ENCODE assay signal across 15 cellular contexts in the genomic region with DNA sequence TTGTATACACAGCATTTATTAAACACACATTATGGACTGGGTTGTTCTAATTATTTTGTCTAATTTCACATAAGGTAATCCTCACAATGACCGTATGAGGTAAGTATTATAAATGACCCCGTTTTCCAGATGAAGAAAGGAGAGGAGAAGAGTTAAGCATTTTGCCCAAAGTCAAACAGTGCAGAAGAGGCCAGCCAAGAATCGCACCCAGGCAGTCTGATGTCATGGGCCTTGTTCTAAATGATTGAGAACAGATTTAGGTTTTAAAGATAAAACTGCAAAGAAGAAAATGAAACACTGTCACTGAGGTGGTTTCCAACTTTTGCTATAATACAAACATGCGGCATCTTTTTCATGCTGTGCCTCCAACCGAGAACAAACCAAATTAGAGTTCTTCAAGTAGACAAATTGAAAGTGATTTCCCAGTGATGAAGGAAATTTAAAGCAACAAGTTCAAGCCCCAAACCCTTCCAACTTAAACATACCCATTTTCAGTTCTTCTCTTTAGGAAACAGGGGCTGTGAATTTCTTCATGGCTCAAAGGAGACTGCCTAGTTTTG.
DNase-seq lines count a peak whose midpoint lies in the region; TF ChIP-seq lines count a peak whose summit lies in the region.
"Had no signal": no experiment of that assay in that cellular context is flagged by ENCODE, and none has a peak within 500 bp of the region (broad histone marks: within the 10 kb centered on the region; RNA-seq: fewer than 3 reads in every experiment).

No MANE protein-coding gene starts in this region.

- no peaks in the 10 kb centered on the region for H3K36me3 Mint-ChIP-seq in nephron (ENCODE audit: low read depth)
- H3K36me3 Mint-ChIP-seq in activated T-helper 1 cell treated with anti-CD3 and anti-CD28 coated beads, Interleukin-12 subunit alpha, Interleukin-12 subunit beta, Interleukin-2, Interleukin-4 antibody, amounts not matched to agents 30 ng/mL and 10 ng/mL and 1 ng/mL, durations not matched to agents 14 hours and 24 hours and 36 hours (ENCODE audit: low read depth), result no peaks in the 10 kb centered on the region

- DNase-seq in AG20443 (ENCODE audit: low spot score), result peak; percentile 20
- DNase-seq in ascending aorta (ENCODE audit: low spot score in 2 of 2), result no peak
- peak; percentile 18 for DNase-seq in fibroblast of peridontal ligament (ENCODE audit: extremely low read depth)
- DNase-seq in activated T-helper 1 cell treated with anti-CD3 and anti-CD28 coated beads, Interleukin-12 subunit alpha, Interleukin-12 subunit beta, Interleukin-2, Interleukin-4 antibody, amounts not matched to agents 30 ng/mL and 10 ng/mL and 1 ng/mL, durations not matched to agents 14 hours and 24 hours and 36 hours (ENCODE audit: low spot score), result no peak
- DNase-seq in ACHN, result no peak
- DNase-seq in NCI-H2196 (lab: John Stamatoyannopoulos, UW; ENCODE audit: unreplicated experiment), result no peak
- DNase-seq: C1 segment of cervical spinal cord, DND-41, NCI-H146, NCI-H2081, NCI-H510A treated with DMSO at 0.1 percent for 48 hours, Peyer's patch, SHP77 had no signal

- H3K9me3 Mint-ChIP-seq in nephron, result no peaks in the 10 kb centered on the region
- H3K9me3 Mint-ChIP-seq in activated T-helper 1 cell treated with anti-CD3 and anti-CD28 coated beads, Interleukin-12 subunit alpha, Interleukin-12 subunit beta, Interleukin-2, Interleukin-4 antibody, amounts not matched to agents 30 ng/mL and 10 ng/mL and 1 ng/mL, durations not matched to agents 14 hours and 24 hours and 36 hours, result no peaks in the 10 kb centered on the region

- no peaks in the 10 kb centered on the region for H3K27me3 Mint-ChIP-seq in nephron (ENCODE audit: low read depth)
- no peaks in the 10 kb centered on the region for H3K27me3 Mint-ChIP-seq in activated T-helper 1 cell treated with anti-CD3 and anti-CD28 coated beads, Interleukin-12 subunit alpha, Interleukin-12 subunit beta, Interleukin-2, Interleukin-4 antibody, amounts not matched to agents 30 ng/mL and 10 ng/mL and 1 ng/mL, durations not matched to agents 14 hours and 24 hours and 36 hours (ENCODE audit: insufficient read depth)

- TF ChIP-seq CTCF in ascending aorta (IDR thresholded peaks at IDR 0.05), result no peak
- no peak for TF ChIP-seq CTCF in nephron (IDR thresholded peaks at IDR 0.05; ENCODE audit: unreplicated experiment in 3 of 3)

- intact Hi-C loops in ascending aorta (cut with DNase I), result loop anchor here (5.0 kb wide), 1 partner anchor 47 kb away; no protein-coding TSS in a partner anchor
- intact Hi-C loops in activated T-helper 1 cell treated with anti-CD3 and anti-CD28 coated beads, Interleukin-12 subunit alpha, Interleukin-12 subunit beta, Interleukin-2, Interleukin-4 antibody, amounts not matched to agents 30 ng/mL and 10 ng/mL and 1 ng/mL, durations not matched to agents 14 hours and 24 hours and 36 hours (cut with micrococcal nuclease), result no loop called here

- H3K9me3 ChIP-seq in ascending aorta, result no peaks in the 10 kb centered on the region
- H3K9me3 ChIP-seq: Peyer's patch had no signal

- H3K4me3 ChIP-seq in ascending aorta, result peak overlapping the region; percentile 16 to 37
- H3K4me3 ChIP-seq: Peyer's patch had no signal

- H3K4me1 Mint-ChIP-seq in nephron, result peaks cover 17% of the 10 kb centered on the region
- no peaks in the 10 kb centered on the region for H3K4me1 Mint-ChIP-seq in activated T-helper 1 cell treated with anti-CD3 and anti-CD28 coated beads, Interleukin-12 subunit alpha, Interleukin-12 subunit beta, Interleukin-2, Interleukin-4 antibody, amounts not matched to agents 30 ng/mL and 10 ng/mL and 1 ng/mL, durations not matched to agents 14 hours and 24 hours and 36 hours (ENCODE audit: low read depth)

- H3K4me3 Mint-ChIP-seq in nephron, result no peak overlapping the region
- no peak overlapping the region for H3K4me3 Mint-ChIP-seq in activated T-helper 1 cell treated with anti-CD3 and anti-CD28 coated beads, Interleukin-12 subunit alpha, Interleukin-12 subunit beta, Interleukin-2, Interleukin-4 antibody, amounts not matched to agents 30 ng/mL and 10 ng/mL and 1 ng/mL, durations not matched to agents 14 hours and 24 hours and 36 hours

- peaks cover 3 to 45% of the 10 kb centered on the region in 2 donors for H3K4me1 ChIP-seq in ascending aorta
- H3K4me1 ChIP-seq: Peyer's patch had no signal

- in situ Hi-C loops in ACHN (cut with HindIII; ENCODE audit: low pct_ligation_motif_present, low pct_unique_long_range_greater_than_20kb, low sequenced_read_pairs), result no loop called here

- peak overlapping the region in 2 of 3 experiments; percentile 19 to 70 for H3K27ac Mint-ChIP-seq in nephron
- H3K27ac Mint-ChIP-seq in activated T-helper 1 cell treated with anti-CD3 and anti-CD28 coated beads, Interleukin-12 subunit alpha, Interleukin-12 subunit beta, Interleukin-2, Interleukin-4 antibody, amounts not matched to agents 30 ng/mL and 10 ng/mL and 1 ng/mL, durations not matched to agents 14 hours and 24 hours and 36 hours, result no peak overlapping the region

- H3K27ac ChIP-seq in ascending aorta, result peak overlapping the region in 1 of 2 donors; percentile 42
- H3K27ac ChIP-seq: KMS-11, Peyer's patch had no signal

- H3K36me3 ChIP-seq in ascending aorta, result no peaks in the 10 kb centered on the region
- H3K36me3 ChIP-seq: Peyer's patch had no signal

- H3K27me3 ChIP-seq in ascending aorta, result no peaks in the 10 kb centered on the region
- H3K27me3 ChIP-seq: Peyer's patch had no signal

Comparison
In these comparisons a context has a peak if more than half of its experiments do, and no peak if none do; other contexts are left out.
1. DNase-seq: peak in AG20443 (single experiment) and fibroblast of peridontal ligament (single experiment); none in ascending aorta (0 of 2), activated T-helper 1 cell treated with anti-CD3 and anti-CD28 coated beads, Interleukin-12 subunit alpha, Interleukin-12 subunit beta, Interleukin-2, Interleukin-4 antibody, amounts not matched to agents 30 ng/mL and 10 ng/mL and 1 ng/mL, durations not matched to agents 14 hours and 24 hours and 36 hours (single experiment), ACHN (single experiment) and NCI-H2196 (single experiment).